20 cellular contexts compared by ENCODE assay signal in genomic region chr17:70604854-70605253, GRCh38.
A peak's percentile ranks its signal among the peaks of the same experiment; 100 is the strongest.
DNase-seq lines count a peak whose midpoint lies in the region; ATAC-seq and TF ChIP-seq lines count a peak whose summit lies in the region.
"Had no signal": no experiment of that assay in that cellular context is flagged by ENCODE, and none has a peak within 500 bp of the region (broad histone marks: within the 10 kb centered on the region; RNA-seq: fewer than 3 reads in every experiment).

No MANE protein-coding gene starts in this region.

- no peaks in the 10 kb centered on the region for H3K9me2 ChIP-seq in HCT116 (ENCODE audit: insufficient read depth)

- no peaks in the 10 kb centered on the region for H3K79me2 ChIP-seq in HCT116 (ENCODE audit: insufficient read depth, low read length)

- H3K9ac ChIP-seq in HCT116 (ENCODE audit: low read length), result no peak overlapping the region

- H3K4me1 ChIP-seq in A673 (ENCODE audit: insufficient read depth, low read length, poor library complexity, severe bottlenecking), result no peaks in the 10 kb centered on the region
- peaks cover 0 to 6% of the 10 kb centered on the region in 2 experiments; a peak in 2 of 4 replicates for H3K4me1 ChIP-seq in HCT116 (ENCODE audit: control insufficient read depth in 1 of 2, insufficient read depth in 2 of 2, low read length in 2 of 2)
- H3K4me1 ChIP-seq: right atrium auricular region, suprapubic skin had no signal

- DNase-seq in A673 (ENCODE audit: low spot score) (peak; percentile 5), HCT116 (ENCODE audit: low read depth, low spot score) (peak; percentile 23), WTC11 (ENCODE audit: low spot score) (no peak), iPS-NIHi11 (ENCODE audit: low spot score) (peak; percentile 34), retina (no peak)
- DNase-seq in NK-92 treated with Interleukin-12 subunit alpha and Interleukin-12 subunit beta, amount 100 ng/mL, for 24 hours (lab: John Stamatoyannopoulos, UW), result no peak
- DNase-seq: activated CD4-positive, alpha-beta T cell treated with anti-CD3 and anti-CD28 coated beads for 4 hours; activated CD8-positive, alpha-beta memory T cell treated with anti-CD3 and anti-CD28 coated beads, Interleukin-2, amount 50 U/mL, for 4 hours; activated effector memory CD4-positive, alpha-beta T cell treated with Interleukin-2 at 50 U/mL for 16 hours; activated naive CD8-positive, alpha-beta T cell treated with anti-CD3 and anti-CD28 coated beads, Interleukin-2, amount 50 U/mL, for 24 hours; CD8-positive, alpha-beta T cell; NCI-H1417 treated with DMSO at 0.1 percent for 48 hours; NCI-H774; occipital lobe; stimulated activated CD4-positive, alpha-beta T cell treated with anti-CD3 and anti-CD28 coated beads, Interleukin-15, amount 100 ng/mL, for 24 hours had no signal

- TF ChIP-seq CTCF in A673 (conservative IDR thresholded peaks at IDR 0.05; ENCODE audit: low read depth, low read length) (0 out of 2 replicates have a peak, but pooled peaks have one; percentile 29), HCT116 (IDR thresholded peaks at IDR 0.05 in 2 of 3, conservative IDR thresholded peaks at IDR 0.05 in 1 of 3; ENCODE audit: borderline replicate concordance in 1 of 3, insufficient read depth in 1 of 3, low read depth in 2 of 3, low read length in 2 of 3) (peak in 2 of 3 experiments; percentile 23 to 45; a peak in 3 of 6 replicates), WTC11 (IDR thresholded peaks at IDR 0.05) (no peak)

- H3K27ac Mint-ChIP-seq in WTC11, result no peak overlapping the region
- H3K27ac Mint-ChIP-seq: activated naive CD8-positive, alpha-beta T cell treated with anti-CD3 and anti-CD28 coated beads, Interleukin-2, amount 50 U/mL, for 24 hours; CD8-positive, alpha-beta T cell had no signal

- CTCF ChIA-PET in A673 (lab: Charles Lee), result no interaction called here
- CTCF ChIA-PET in HCT116 (lab: Charles Lee), result no interaction called here
- CTCF ChIA-PET in WTC11 (lab: Charles Lee), result interaction anchor here (0.6 to 1.0 kb wide), 3 partner anchors 20 to 219 kb away, joined by 3 to 4 read pairs (median 3); no protein-coding TSS in a partner anchor

- no TSS peak for BruUV-seq in A673 (replicated peaks; lab: Mats Ljungman, UMichigan)
- no TSS peak for BruUV-seq in HCT116 (replicated peaks; lab: Mats Ljungman, UMichigan)

- no peaks in the 10 kb centered on the region for H3K36me3 ChIP-seq in A673 (ENCODE audit: insufficient read depth, low read length, poor library complexity, severe bottlenecking)
- H3K36me3 ChIP-seq in HCT116 (ENCODE audit: control insufficient read depth in 1 of 2, insufficient read depth in 2 of 2, low read length in 2 of 2), result no peaks in the 10 kb centered on the region
- H3K36me3 ChIP-seq: right atrium auricular region, suprapubic skin had no signal

- H2AFZ ChIP-seq in HCT116 (ENCODE audit: low read depth, low read length, poor library complexity, severe bottlenecking), result peak overlapping the region; percentile 53

- intact Hi-C loops in A673 (cut with micrococcal nuclease; ENCODE audit: unreplicated experiment) (no loop called here), HCT116 (cut with micrococcal nuclease) (no loop called here)

- no peak for TF ChIP-seq RAD21 in HCT116 (IDR thresholded peaks at IDR 0.05; ENCODE audit: low read depth)

- H3K4me3 ChIP-seq in A673 (ENCODE audit: low read depth, low read length, poor library complexity, severe bottlenecking) (no peak overlapping the region), HCT116 (replicated peaks in 1 of 2; ENCODE audit: low read depth in 1 of 2, low read length in 2 of 2) (no peak overlapping the region)
- H3K4me3 ChIP-seq: right atrium auricular region, suprapubic skin had no signal

- H3K4me3 Mint-ChIP-seq in WTC11, result no peak overlapping the region
- H3K4me3 Mint-ChIP-seq: activated naive CD8-positive, alpha-beta T cell treated with anti-CD3 and anti-CD28 coated beads, Interleukin-2, amount 50 U/mL, for 24 hours; CD8-positive, alpha-beta T cell had no signal

- POLR2A ChIA-PET in A673 (lab: Charles Lee; ENCODE audit: low non-redundant PET) (no interaction called here), HCT116 (lab: Charles Lee) (no interaction called here), WTC11 (lab: Charles Lee) (no interaction called here)

- RAD21 ChIA-PET in HCT116 (lab: Charles Lee; ENCODE audit: low non-redundant PET in 1 of 2, low total read pairs in 2 of 2, uncharacterized antibody in 2 of 2, unreplicated experiment in 2 of 2), result no interaction called here

- ATAC-seq in HCT116, result peak; percentile 77; the same call in 1 of the 2 replicates
- peak; percentile 84 for ATAC-seq in WTC11
- ATAC-seq in GM18867 (IDR thresholded peaks at IDR 0.05; ENCODE audit: unreplicated experiment), result no peak
- no peak for ATAC-seq in HG03521 (IDR thresholded peaks at IDR 0.05; ENCODE audit: unreplicated experiment)
- ATAC-seq: activated naive CD8-positive, alpha-beta T cell treated with anti-CD3 and anti-CD28 coated beads, Interleukin-2, amount 50 U/mL, for 24 hours; CD8-positive, alpha-beta T cell; esophagus mucosa had no signal

- no peaks in the 10 kb centered on the region for H4K20me1 ChIP-seq in HCT116 (ENCODE audit: insufficient read depth)

- no peak overlapping the region for H3K4me2 ChIP-seq in HCT116 (ENCODE audit: low read length)

- H3K36me3 Mint-ChIP-seq in WTC11, result no peaks in the 10 kb centered on the region
- H3K36me3 Mint-ChIP-seq: CD8-positive, alpha-beta T cell had no signal

- peaks cover 21% of the 10 kb centered on the region for H3K4me1 Mint-ChIP-seq in WTC11
- H3K4me1 Mint-ChIP-seq: activated naive CD8-positive, alpha-beta T cell treated with anti-CD3 and anti-CD28 coated beads, Interleukin-2, amount 50 U/mL, for 24 hours had no signal

- no peaks in the 10 kb centered on the region for H3K9me3 ChIP-seq in A673 (ENCODE audit: low read depth, low read length, poor library complexity, severe bottlenecking)
- no peaks in the 10 kb centered on the region for H3K9me3 ChIP-seq in HCT116 (ENCODE audit: control insufficient read depth in 1 of 2, insufficient read depth in 1 of 2, low read depth in 1 of 2, low read length in 2 of 2)
- H3K9me3 ChIP-seq: right atrium auricular region, suprapubic skin had no signal

- no peaks in the 10 kb centered on the region for H3K27me3 Mint-ChIP-seq in WTC11 (ENCODE audit: low read depth)

- H3K27ac ChIP-seq in A673 (ENCODE audit: low read depth, low read length, poor library complexity, severe bottlenecking) (no peak overlapping the region), HCT116 (ENCODE audit: low read depth, low read length) (no peak overlapping the region)
- H3K27ac ChIP-seq: right atrium auricular region, suprapubic skin had no signal

- no peaks in the 10 kb centered on the region for H3K9me3 Mint-ChIP-seq in WTC11
- H3K9me3 Mint-ChIP-seq: activated naive CD8-positive, alpha-beta T cell treated with anti-CD3 and anti-CD28 coated beads, Interleukin-2, amount 50 U/mL, for 24 hours; CD8-positive, alpha-beta T cell had no signal

- no peaks in the 10 kb centered on the region for H3K27me3 ChIP-seq in A673 (replicated peaks; ENCODE audit: insufficient read depth, low read depth, low read length, poor library complexity)
- no peaks in the 10 kb centered on the region for H3K27me3 ChIP-seq in HCT116 (ENCODE audit: insufficient read depth, low read length)
- H3K27me3 ChIP-seq: right atrium auricular region, suprapubic skin had no signal

- no peak for TF ChIP-seq POLR2A in HCT116 (IDR thresholded peaks at IDR 0.05; ENCODE audit: borderline replicate concordance, extremely low read depth, insufficient read depth, insufficient read length)

TF ChIP-seq in HCT116, 20 proteins besides CTCF, POLR2A, EP300 and RAD21:
- TF ChIP-seq FOSL1 (IDR thresholded peaks at IDR 0.05; ENCODE audit: low read depth) (no peak), EGR1 (IDR thresholded peaks at IDR 0.05; ENCODE audit: low read depth) (no peak), CBX3 (IDR thresholded peaks at IDR 0.05; ENCODE audit: low read depth) (no peak), MAX (IDR thresholded peaks at IDR 0.05) (no peak), YY1 (IDR thresholded peaks at IDR 0.05; ENCODE audit: extremely low read depth, insufficient replicate concordance, low read depth, low read length) (peak; percentile 78)
- TF ChIP-seq, protein P1, sequence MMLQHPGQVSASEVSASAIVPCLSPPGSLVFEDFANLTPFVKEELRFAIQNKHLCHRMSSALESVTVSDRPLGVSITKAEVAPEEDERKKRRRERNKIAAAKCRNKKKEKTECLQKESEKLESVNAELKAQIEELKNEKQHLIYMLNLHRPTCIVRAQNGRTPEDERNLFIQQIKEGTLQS (IDR thresholded peaks at IDR 0.05), result no peak

TF ChIP-seq in WTC11, 78 proteins besides CTCF, POLR2A, EP300 and RAD21 (continues in another document):
- no peak for TF ChIP-seq AFF4 (CRISPR knock-in tag; IDR thresholded peaks at IDR 0.05; ENCODE audit: borderline replicate concordance)
- no peak for TF ChIP-seq RELA (CRISPR knock-in tag; IDR thresholded peaks at IDR 0.05; ENCODE audit: borderline replicate concordance)

Comparison
In these comparisons a context has a peak if more than half of its experiments do, and no peak if none do; other contexts are left out.
1. DNase-seq: peak in A673 (single experiment), HCT116 (single experiment) and iPS-NIHi11 (single experiment); none in WTC11 (single experiment), retina (single experiment) and NK-92 treated with Interleukin-12 subunit alpha and Interleukin-12 subunit beta, amount 100 ng/mL, for 24 hours (single experiment).
2. ATAC-seq: peak in HCT116 (single experiment) and WTC11 (single experiment); none in GM18867 (single experiment) and HG03521 (single experiment).